ENCODE assay signal across 1 cellular context in genomic region chr17:79803997-79804855, GRCh38.
A peak's percentile ranks its signal among the peaks of the same experiment; 100 is the strongest.
TF ChIP-seq lines count a peak whose summit lies in the region.

No MANE protein-coding gene starts in this region.

TF ChIP-seq in HepG2, 621 proteins besides CTCF, POLR2A, EP300 and RAD21 (continued from another document and continues in another):
- TF ChIP-seq ZNF274 (CRISPR knock-in tag; IDR thresholded peaks at IDR 0.05) (peak; percentile 96), ZBTB43 (CRISPR knock-in tag; conservative IDR thresholded peaks at IDR 0.05) (peak; percentile 44; the same call in 1 of the 2 replicates), ZNF276 (CRISPR knock-in tag; IDR thresholded peaks at IDR 0.05; ENCODE audit: low read depth) (peak; percentile 85; the same call in 1 of the 2 replicates), SIN3B (IDR thresholded peaks at IDR 0.05; ENCODE audit: low read length) (no peak), ZNF776 (CRISPR knock-in tag; IDR thresholded peaks at IDR 0.05) (peak; percentile 99), ZBTB1 (CRISPR knock-in tag; IDR thresholded peaks at IDR 0.05; ENCODE audit: borderline replicate concordance) (no peak; the same call in 1 of the 2 replicates), ZNF619 (CRISPR knock-in tag; IDR thresholded peaks at IDR 0.05) (0 out of 2 replicates have a peak, but pooled peaks have one; percentile 52), ZNF629 (CRISPR knock-in tag; conservative IDR thresholded peaks at IDR 0.05) (no peak), MBD4 (IDR thresholded peaks at IDR 0.05; ENCODE audit: borderline replicate concordance, low read length) (no peak), SP5 (CRISPR knock-in tag; IDR thresholded peaks at IDR 0.05; ENCODE audit: borderline replicate concordance, low read depth) (no peak), ZSCAN21 (CRISPR knock-in tag; IDR thresholded peaks at IDR 0.05; ENCODE audit: borderline replicate concordance) (peak; percentile 85), SP4 (CRISPR knock-in tag; IDR thresholded peaks at IDR 0.05) (no peak), ZNF713 (CRISPR knock-in tag; IDR thresholded peaks at IDR 0.05) (0 out of 2 replicates have a peak, but pooled peaks have one; percentile 65), ZBTB8A (CRISPR knock-in tag; IDR thresholded peaks at IDR 0.05; ENCODE audit: borderline replicate concordance, low read depth) (0 out of 2 replicates have a peak, but pooled peaks have one; percentile 35), DZIP1 (CRISPR knock-in tag; IDR thresholded peaks at IDR 0.05) (peak; percentile 85; the same call in 1 of the 2 replicates), ZNF468 (CRISPR knock-in tag; IDR thresholded peaks at IDR 0.05) (peak; percentile 94; the same call in 1 of the 2 replicates), ZNF18 (CRISPR knock-in tag; IDR thresholded peaks at IDR 0.05; ENCODE audit: insufficient replicate concordance) (peak; percentile 88), GTF3A (CRISPR knock-in tag; conservative IDR thresholded peaks at IDR 0.05) (peak; percentile 48; the same call in 1 of the 2 replicates), ZBTB42 (CRISPR knock-in tag; IDR thresholded peaks at IDR 0.05) (peak; percentile 94), FOXA1 (IDR thresholded peaks at IDR 0.05) (no peak), FOXA1 (CRISPR knock-in tag; IDR thresholded peaks at IDR 0.05) (peak; percentile 31; the same call in 1 of the 2 replicates), ZNF552 (CRISPR knock-in tag; IDR thresholded peaks at IDR 0.05; ENCODE audit: borderline replicate concordance) (peak; percentile 97; the same call in 1 of the 2 replicates), ZBTB7B (CRISPR knock-in tag; IDR thresholded peaks at IDR 0.05) (peak; percentile 57), ZNF292 (CRISPR knock-in tag; IDR thresholded peaks at IDR 0.05; ENCODE audit: borderline replicate concordance, low read depth) (no peak), ZMYM4 (CRISPR knock-in tag; IDR thresholded peaks at IDR 0.05) (peak; percentile 58; the same call in 1 of the 2 replicates), SOX5 (CRISPR knock-in tag; IDR thresholded peaks at IDR 0.05; ENCODE audit: borderline replicate concordance) (peak; percentile 53; the same call in 1 of the 2 replicates), RBAK (CRISPR knock-in tag; IDR thresholded peaks at IDR 0.05) (no peak), ZNF644 (CRISPR knock-in tag; IDR thresholded peaks at IDR 0.05; ENCODE audit: low read depth) (no peak), ZFP36 (IDR thresholded peaks at IDR 0.05; ENCODE audit: borderline replicate concordance, low read depth, low read length, partially characterized antibody) (no peak), IRF2 (CRISPR knock-in tag; IDR thresholded peaks at IDR 0.05) (peak; percentile 65; the same call in 1 of the 2 replicates), ZNF670 (CRISPR knock-in tag; IDR thresholded peaks at IDR 0.05; ENCODE audit: borderline replicate concordance) (peak; percentile 77; the same call in 1 of the 2 replicates), ZNF232 (CRISPR knock-in tag; IDR thresholded peaks at IDR 0.05; ENCODE audit: borderline replicate concordance) (peak; percentile 91), KDM3A (CRISPR knock-in tag; IDR thresholded peaks at IDR 0.05; ENCODE audit: low read depth) (0 out of 2 replicates have a peak, but pooled peaks have one; percentile 70), MIER2 (CRISPR knock-in tag; IDR thresholded peaks at IDR 0.05) (no peak)
- TF ChIP-seq, protein P1, sequence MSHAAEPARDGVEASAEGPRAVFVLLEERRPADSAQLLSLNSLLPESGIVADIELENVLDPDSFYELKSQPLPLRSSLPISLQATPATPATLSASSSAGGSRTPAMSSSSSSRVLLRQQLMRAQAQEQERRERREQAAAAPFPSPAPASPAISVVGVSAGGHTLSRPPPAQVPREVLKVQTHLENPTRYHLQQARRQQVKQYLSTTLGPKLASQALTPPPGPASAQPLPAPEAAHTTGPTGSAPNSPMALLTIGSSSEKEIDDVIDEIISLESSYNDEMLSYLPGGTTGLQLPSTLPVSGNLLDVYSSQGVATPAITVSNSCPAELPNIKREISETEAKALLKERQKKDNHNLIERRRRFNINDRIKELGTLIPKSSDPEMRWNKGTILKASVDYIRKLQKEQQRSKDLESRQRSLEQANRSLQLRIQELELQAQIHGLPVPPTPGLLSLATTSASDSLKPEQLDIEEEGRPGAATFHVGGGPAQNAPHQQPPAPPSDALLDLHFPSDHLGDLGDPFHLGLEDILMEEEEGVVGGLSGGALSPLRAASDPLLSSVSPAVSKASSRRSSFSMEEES (CRISPR knock-in tag; IDR thresholded peaks at IDR 0.05), result peak; percentile 67; the same call in 1 of the 2 replicates
- TF ChIP-seq, protein P2, sequence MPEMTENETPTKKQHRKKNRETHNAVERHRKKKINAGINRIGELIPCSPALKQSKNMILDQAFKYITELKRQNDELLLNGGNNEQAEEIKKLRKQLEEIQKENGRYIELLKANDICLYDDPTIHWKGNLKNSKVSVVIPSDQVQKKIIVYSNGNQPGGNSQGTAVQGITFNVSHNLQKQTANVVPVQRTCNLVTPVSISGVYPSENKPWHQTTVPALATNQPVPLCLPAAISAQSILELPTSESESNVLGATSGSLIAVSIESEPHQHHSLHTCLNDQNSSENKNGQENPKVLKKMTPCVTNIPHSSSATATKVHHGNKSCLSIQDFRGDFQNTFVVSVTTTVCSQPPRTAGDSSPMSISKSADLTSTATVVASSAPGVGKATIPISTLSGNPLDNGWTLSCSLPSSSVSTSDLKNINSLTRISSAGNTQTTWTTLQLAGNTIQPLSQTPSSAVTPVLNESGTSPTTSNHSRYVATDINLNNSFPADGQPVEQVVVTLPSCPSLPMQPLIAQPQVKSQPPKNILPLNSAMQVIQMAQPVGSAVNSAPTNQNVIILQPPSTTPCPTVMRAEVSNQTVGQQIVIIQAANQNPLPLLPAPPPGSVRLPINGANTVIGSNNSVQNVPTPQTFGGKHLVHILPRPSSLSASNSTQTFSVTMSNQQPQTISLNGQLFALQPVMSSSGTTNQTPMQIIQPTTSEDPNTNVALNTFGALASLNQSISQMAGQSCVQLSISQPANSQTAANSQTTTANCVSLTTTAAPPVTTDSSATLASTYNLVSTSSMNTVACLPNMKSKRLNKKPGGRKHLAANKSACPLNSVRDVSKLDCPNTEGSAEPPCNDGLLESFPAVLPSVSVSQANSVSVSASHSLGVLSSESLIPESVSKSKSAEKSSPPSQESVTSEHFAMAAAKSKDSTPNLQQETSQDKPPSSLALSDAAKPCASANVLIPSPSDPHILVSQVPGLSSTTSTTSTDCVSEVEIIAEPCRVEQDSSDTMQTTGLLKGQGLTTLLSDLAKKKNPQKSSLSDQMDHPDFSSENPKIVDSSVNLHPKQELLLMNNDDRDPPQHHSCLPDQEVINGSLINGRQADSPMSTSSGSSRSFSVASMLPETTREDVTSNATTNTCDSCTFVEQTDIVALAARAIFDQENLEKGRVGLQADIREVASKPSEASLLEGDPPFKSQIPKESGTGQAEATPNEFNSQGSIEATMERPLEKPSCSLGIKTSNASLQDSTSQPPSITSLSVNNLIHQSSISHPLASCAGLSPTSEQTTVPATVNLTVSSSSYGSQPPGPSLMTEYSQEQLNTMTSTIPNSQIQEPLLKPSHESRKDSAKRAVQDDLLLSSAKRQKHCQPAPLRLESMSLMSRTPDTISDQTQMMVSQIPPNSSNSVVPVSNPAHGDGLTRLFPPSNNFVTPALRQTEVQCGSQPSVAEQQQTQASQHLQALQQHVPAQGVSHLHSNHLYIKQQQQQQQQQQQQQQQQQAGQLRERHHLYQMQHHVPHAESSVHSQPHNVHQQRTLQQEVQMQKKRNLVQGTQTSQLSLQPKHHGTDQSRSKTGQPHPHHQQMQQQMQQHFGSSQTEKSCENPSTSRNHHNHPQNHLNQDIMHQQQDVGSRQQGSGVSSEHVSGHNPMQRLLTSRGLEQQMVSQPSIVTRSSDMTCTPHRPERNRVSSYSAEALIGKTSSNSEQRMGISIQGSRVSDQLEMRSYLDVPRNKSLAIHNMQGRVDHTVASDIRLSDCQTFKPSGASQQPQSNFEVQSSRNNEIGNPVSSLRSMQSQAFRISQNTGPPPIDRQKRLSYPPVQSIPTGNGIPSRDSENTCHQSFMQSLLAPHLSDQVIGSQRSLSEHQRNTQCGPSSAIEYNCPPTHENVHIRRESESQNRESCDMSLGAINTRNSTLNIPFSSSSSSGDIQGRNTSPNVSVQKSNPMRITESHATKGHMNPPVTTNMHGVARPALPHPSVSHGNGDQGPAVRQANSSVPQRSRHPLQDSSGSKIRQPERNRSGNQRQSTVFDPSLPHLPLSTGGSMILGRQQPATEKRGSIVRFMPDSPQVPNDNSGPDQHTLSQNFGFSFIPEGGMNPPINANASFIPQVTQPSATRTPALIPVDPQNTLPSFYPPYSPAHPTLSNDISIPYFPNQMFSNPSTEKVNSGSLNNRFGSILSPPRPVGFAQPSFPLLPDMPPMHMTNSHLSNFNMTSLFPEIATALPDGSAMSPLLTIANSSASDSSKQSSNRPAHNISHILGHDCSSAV (CRISPR knock-in tag; IDR thresholded peaks at IDR 0.05; ENCODE audit: borderline replicate concordance), result 0 out of 2 replicates have a peak, but pooled peaks have one; percentile 68
- TF ChIP-seq, protein P3, sequence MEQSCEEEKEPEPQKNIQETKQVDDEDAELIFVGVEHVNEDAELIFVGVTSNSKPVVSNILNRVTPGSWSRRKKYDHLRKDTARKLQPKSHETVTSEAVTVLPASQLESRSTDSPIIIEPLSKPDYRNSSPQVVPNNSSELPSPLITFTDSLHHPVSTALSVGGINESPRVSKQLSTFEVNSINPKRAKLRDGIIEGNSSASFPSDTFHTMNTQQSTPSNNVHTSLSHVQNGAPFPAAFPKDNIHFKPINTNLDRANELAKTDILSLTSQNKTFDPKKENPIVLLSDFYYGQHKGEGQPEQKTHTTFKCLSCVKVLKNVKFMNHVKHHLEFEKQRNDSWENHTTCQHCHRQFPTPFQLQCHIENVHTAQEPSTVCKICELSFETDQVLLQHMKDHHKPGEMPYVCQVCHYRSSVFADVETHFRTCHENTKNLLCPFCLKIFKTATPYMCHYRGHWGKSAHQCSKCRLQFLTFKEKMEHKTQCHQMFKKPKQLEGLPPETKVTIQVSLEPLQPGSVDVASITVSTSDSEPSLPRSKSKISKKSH (CRISPR knock-in tag; IDR thresholded peaks at IDR 0.05; ENCODE audit: borderline replicate concordance), result peak; percentile 93; the same call in 1 of the 2 replicates
- TF ChIP-seq, protein P4, sequence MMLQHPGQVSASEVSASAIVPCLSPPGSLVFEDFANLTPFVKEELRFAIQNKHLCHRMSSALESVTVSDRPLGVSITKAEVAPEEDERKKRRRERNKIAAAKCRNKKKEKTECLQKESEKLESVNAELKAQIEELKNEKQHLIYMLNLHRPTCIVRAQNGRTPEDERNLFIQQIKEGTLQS (CRISPR knock-in tag; IDR thresholded peaks at IDR 0.05), result peak; percentile 53; the same call in 1 of the 2 replicates
